In genomic region chr2:25417715-25418369, GRCh38 we compare ENCODE assay signal across 1 cellular context.
TF ChIP-seq lines count a peak whose summit lies in the region.

No MANE protein-coding gene starts in this region.

TF ChIP-seq in K562, 482 proteins besides CTCF, POLR2A, EP300 and RAD21 (continued from another document):
- TF ChIP-seq ZBTB40 (IDR thresholded peaks at IDR 0.05): peak; percentile 75
- TF ChIP-seq ZBTB40 (CRISPR knock-in tag; IDR thresholded peaks at IDR 0.05): no peak
TF ChIP-seq in K562: peak in this region for 25.
